33 cellular contexts compared by ENCODE assay signal in genomic region chr11:97078443-97078842, GRCh38.
"Had no signal": no experiment of that assay in that cellular context is flagged by ENCODE, and none has a peak within 500 bp of the region (broad histone marks: within the 10 kb centered on the region; RNA-seq: fewer than 3 reads in every experiment).

No MANE protein-coding gene starts in this region.

- H3K4me3 ChIP-seq: adrenal gland, ascending aorta, body of pancreas, breast epithelium had no signal

- H3K4me1 ChIP-seq: adrenal gland, ascending aorta, body of pancreas, breast epithelium had no signal

- H3K27ac ChIP-seq: adrenal gland, ascending aorta, body of pancreas, brain microvascular endothelial cell, breast epithelium had no signal

- DNase-seq: activated effector memory CD4-positive, alpha-beta T cell treated with anti-CD3 and anti-CD28 coated beads, Interleukin-2, amount 50 U/mL, for 16 hours; activated effector memory CD4-positive, alpha-beta T cell treated with Interleukin-2 at 50 U/mL for 16 hours; activated gamma-delta T cell; activated gamma-delta T cell treated with Interleukin-2 at 50 U/mL for 16 hours; activated naive CD4-positive, alpha-beta T cell; activated naive CD4-positive, alpha-beta T cell treated with anti-CD3 and anti-CD28 coated beads for 36 hours; activated naive CD4-positive, alpha-beta T cell treated with anti-CD3 and anti-CD28 coated beads, Interleukin-2, amount 10 ng/mL, durations not matched to agents 7 days and 5 days; activated naive CD4-positive, alpha-beta T cell treated with anti-CD3 and anti-CD28 coated beads, Interleukin-2, amount 50 U/mL, for 16 hours; activated naive CD4-positive, alpha-beta T cell treated with Interleukin-2 at 50 U/mL for 16 hours; activated naive CD8-positive, alpha-beta T cell treated with anti-CD3 and anti-CD28 coated beads for 36 hours; activated naive CD8-positive, alpha-beta T cell treated with anti-CD3 and anti-CD28 coated beads, Interleukin-2, amount 10 ng/mL, durations not matched to agents 7 days and 5 days; activated naive CD8-positive, alpha-beta T cell treated with anti-CD3 and anti-CD28 coated beads, Interleukin-2, amount 50 U/mL, for 24 hours; activated T-cell treated with anti-CD3 and anti-CD28 coated beads, Interleukin-2, amount 50 U/mL, for 1 hour; activated T-cell treated with anti-CD3 and anti-CD28 coated beads, Interleukin-2, amount 50 U/mL, for 24 hours; activated T-cell treated with anti-CD3 and anti-CD28 coated beads, Interleukin-2, amount 50 U/mL, for 4 hours; activated T-cell treated with anti-CD3 and anti-CD28 coated beads, Interleukin-2, amount 50 U/mL, for 48 hours; activated T-cell treated with anti-CD3 and anti-CD28 coated beads, Interleukin-2, amount 50 U/mL, for 72 hours; adrenal gland; amniotic stem cell; amygdala; anterior cingulate cortex; aorta; body of pancreas; brain microvascular endothelial cell; caudate nucleus; central memory CD4-positive, alpha-beta T cell; cerebellar nuclear complex had no signal

- FAIRE-seq: astrocyte, bronchial epithelial cell had no signal

- H3K27me3 ChIP-seq: adrenal gland, ascending aorta, body of pancreas, brain microvascular endothelial cell, breast epithelium had no signal

- H3K36me3 ChIP-seq: adrenal gland, ascending aorta, brain microvascular endothelial cell, breast epithelium had no signal

- ATAC-seq: activated naive CD4-positive, alpha-beta T cell treated with anti-CD3 and anti-CD28 coated beads, Interleukin-2, amount 50 U/mL, for 72 hours; activated naive CD8-positive, alpha-beta T cell treated with anti-CD3 and anti-CD28 coated beads, Interleukin-2, amount 50 U/mL, for 24 hours; activated T-cell treated with anti-CD3 and anti-CD28 coated beads, Interleukin-2, amount 50 U/mL, for 4 hours; activated T-cell treated with anti-CD3 and anti-CD28 coated beads, Interleukin-2, amount 50 U/mL, for 72 hours; activated T-helper 17 cell treated with anti-CD3 and anti-CD28 coated beads, Interleukin-2, amount 50 U/mL, for 72 hours; body of pancreas had no signal
